Comparison of ENCODE assay signal across 1 cellular context in the genomic region with DNA sequence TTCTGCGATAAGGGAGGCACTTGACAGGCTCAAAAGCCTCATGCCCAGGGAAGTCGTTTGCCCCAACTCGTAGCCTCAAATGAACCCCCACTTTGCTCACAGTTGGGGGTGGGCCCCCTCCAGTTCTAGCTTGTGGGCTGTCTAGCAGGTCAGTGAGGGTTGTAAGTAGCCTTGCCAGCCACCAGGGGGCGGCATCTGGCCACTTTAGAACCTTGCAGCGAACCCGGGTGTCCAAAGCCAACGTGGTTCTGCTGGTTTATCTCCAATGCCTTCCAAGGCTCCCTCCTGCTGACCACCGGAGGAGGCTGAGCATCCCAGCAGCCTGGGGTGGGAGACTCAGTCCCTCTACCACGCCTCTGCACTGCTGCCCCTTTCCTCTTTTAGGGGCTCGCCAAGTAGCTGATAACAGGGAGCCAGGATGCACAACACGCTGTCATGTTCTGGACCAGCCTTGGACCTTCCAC.
TF ChIP-seq lines count a peak whose summit lies in the region.

No MANE protein-coding gene starts in this region.

TF ChIP-seq in K562, 482 proteins besides CTCF, POLR2A, EP300 and RAD21 (continued from another document):
- no peak for TF ChIP-seq GABPB2 (CRISPR knock-in tag; conservative IDR thresholded peaks at IDR 0.05)
- no peak for TF ChIP-seq ZNF592 (IDR thresholded peaks at IDR 0.05)
- TF ChIP-seq JUNB (CRISPR knock-in tag; conservative IDR thresholded peaks at IDR 0.05): no peak
- no peak for TF ChIP-seq EGR1 (conservative IDR thresholded peaks at IDR 0.05)
- no peak for TF ChIP-seq TEAD2 (tag; IDR thresholded peaks at IDR 0.05)
- no peak for TF ChIP-seq SMAD2 (IDR thresholded peaks at IDR 0.05; ENCODE audit: low read depth, low read length)
- TF ChIP-seq ELK1 (CRISPR knock-in tag; IDR thresholded peaks at IDR 0.05): no peak
- TF ChIP-seq HEY1 (CRISPR knock-in tag; IDR thresholded peaks at IDR 0.05; ENCODE audit: borderline replicate concordance): no peak
- TF ChIP-seq MAZ (CRISPR knock-in tag; conservative IDR thresholded peaks at IDR 0.05 in 1 of 2, IDR thresholded peaks at IDR 0.05 in 1 of 2): peak in 1 of 2 experiments; percentile 77; a peak in 2 of 4 replicates
- no peak for TF ChIP-seq DIDO1 (tag; IDR thresholded peaks at IDR 0.05; ENCODE audit: low read depth)
- TF ChIP-seq MAFK (IDR thresholded peaks at IDR 0.05; ENCODE audit: low read length): no peak
- TF ChIP-seq MTA2 (IDR thresholded peaks at IDR 0.05; ENCODE audit: low read depth): no peak
- peak in 1 of 3 experiments; percentile 30 for TF ChIP-seq YY1 (IDR thresholded peaks at IDR 0.05; ENCODE audit: borderline replicate concordance in 1 of 3, control insufficient read depth in 1 of 3, extremely low read depth in 1 of 3, insufficient read depth in 3 of 3, insufficient read length in 1 of 3, insufficient replicate concordance in 2 of 3, low read depth in 1 of 3, low read length in 2 of 3)
- TF ChIP-seq, protein P1, sequence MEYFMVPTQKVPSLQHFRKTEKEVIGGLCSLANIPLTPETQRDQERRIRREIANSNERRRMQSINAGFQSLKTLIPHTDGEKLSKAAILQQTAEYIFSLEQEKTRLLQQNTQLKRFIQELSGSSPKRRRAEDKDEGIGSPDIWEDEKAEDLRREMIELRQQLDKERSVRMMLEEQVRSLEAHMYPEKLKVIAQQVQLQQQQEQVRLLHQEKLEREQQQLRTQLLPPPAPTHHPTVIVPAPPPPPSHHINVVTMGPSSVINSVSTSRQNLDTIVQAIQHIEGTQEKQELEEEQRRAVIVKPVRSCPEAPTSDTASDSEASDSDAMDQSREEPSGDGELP (CRISPR knock-in tag; IDR thresholded peaks at IDR 0.05; ENCODE audit: borderline replicate concordance): peak; percentile 48; the same call in 1 of the 2 replicates
- no peak for TF ChIP-seq GATAD2A (IDR thresholded peaks at IDR 0.05)
- TF ChIP-seq, protein P2, sequence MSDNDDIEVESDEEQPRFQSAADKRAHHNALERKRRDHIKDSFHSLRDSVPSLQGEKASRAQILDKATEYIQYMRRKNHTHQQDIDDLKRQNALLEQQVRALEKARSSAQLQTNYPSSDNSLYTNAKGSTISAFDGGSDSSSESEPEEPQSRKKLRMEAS (CRISPR knock-in tag; IDR thresholded peaks at IDR 0.05): peak; percentile 25; the same call in 1 of the 2 replicates
- TF ChIP-seq ZC3H11A (IDR thresholded peaks at IDR 0.05; ENCODE audit: low read depth, low read length): no peak
- no peak for TF ChIP-seq AFF1 (IDR thresholded peaks at IDR 0.05; ENCODE audit: low read depth in 1 of 2, partially characterized antibody in 2 of 2)
- no peak for TF ChIP-seq NELFE (IDR thresholded peaks at IDR 0.05; ENCODE audit: insufficient read depth, insufficient read length)
- peak; percentile 39; the same call in 1 of the 2 replicates for TF ChIP-seq MTA3 (IDR thresholded peaks at IDR 0.05; ENCODE audit: borderline replicate concordance)
- no peak for TF ChIP-seq HMG20B (CRISPR knock-in tag; IDR thresholded peaks at IDR 0.05)
- no peak for TF ChIP-seq NR3C1 (CRISPR knock-in tag; IDR thresholded peaks at IDR 0.05)
- no peak for TF ChIP-seq GABPA (tag; conservative IDR thresholded peaks at IDR 0.05; ENCODE audit: low read depth)
- TF ChIP-seq, protein P3, sequence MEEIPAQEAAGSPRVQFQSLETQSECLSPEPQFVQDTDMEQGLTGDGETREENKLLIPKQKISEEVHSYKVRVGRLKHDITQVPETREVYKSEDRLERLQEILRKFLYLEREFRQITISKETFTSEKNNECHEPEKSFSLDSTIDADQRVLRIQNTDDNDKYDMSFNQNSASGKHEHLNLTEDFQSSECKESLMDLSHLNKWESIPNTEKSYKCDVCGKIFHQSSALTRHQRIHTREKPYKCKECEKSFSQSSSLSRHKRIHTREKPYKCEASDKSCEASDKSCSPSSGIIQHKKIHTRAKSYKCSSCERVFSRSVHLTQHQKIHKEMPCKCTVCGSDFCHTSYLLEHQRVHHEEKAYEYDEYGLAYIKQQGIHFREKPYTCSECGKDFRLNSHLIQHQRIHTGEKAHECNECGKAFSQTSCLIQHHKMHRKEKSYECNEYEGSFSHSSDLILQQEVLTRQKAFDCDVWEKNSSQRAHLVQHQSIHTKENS (CRISPR knock-in tag; IDR thresholded peaks at IDR 0.05): no peak
- peak in 1 of 2 experiments; percentile 42; a peak in 1 of 4 replicates for TF ChIP-seq SRF (CRISPR knock-in tag; IDR thresholded peaks at IDR 0.05)
- TF ChIP-seq KAT8 (IDR thresholded peaks at IDR 0.05; ENCODE audit: low read depth): no peak
- no peak for TF ChIP-seq HOMEZ (CRISPR knock-in tag; IDR thresholded peaks at IDR 0.05)
- TF ChIP-seq SIRT6 (IDR thresholded peaks at IDR 0.05; ENCODE audit: low read depth, low read length): no peak
- no peak for TF ChIP-seq CREB1 (IDR thresholded peaks at IDR 0.05)
- TF ChIP-seq CREB1 (CRISPR knock-in tag; IDR thresholded peaks at IDR 0.05): no peak
- TF ChIP-seq ESRRB (CRISPR knock-in tag; IDR thresholded peaks at IDR 0.05; ENCODE audit: borderline replicate concordance): no peak
- no peak for TF ChIP-seq ILK (tag; IDR thresholded peaks at IDR 0.05; ENCODE audit: borderline replicate concordance, low read depth)
- TF ChIP-seq KHSRP (IDR thresholded peaks at IDR 0.05): no peak
- TF ChIP-seq NBN (IDR thresholded peaks at IDR 0.05; ENCODE audit: low read depth): no peak
- peak; percentile 82; the same call in 1 of the 2 replicates for TF ChIP-seq XRCC5 (IDR thresholded peaks at IDR 0.05; ENCODE audit: low read depth, low read length)
- TF ChIP-seq SMAD3 (CRISPR knock-in tag; conservative IDR thresholded peaks at IDR 0.05): no peak
- TF ChIP-seq TAF9B (IDR thresholded peaks at IDR 0.05; ENCODE audit: partially characterized antibody): no peak
- TF ChIP-seq TCFL5 (CRISPR knock-in tag; conservative IDR thresholded peaks at IDR 0.05): no peak
- no peak for TF ChIP-seq NFE2 (IDR thresholded peaks at IDR 0.05; ENCODE audit: low read depth)
- no peak for TF ChIP-seq HNRNPH1 (optimal IDR thresholded peaks at IDR 0.05; ENCODE audit: low read depth, low read length)
TF ChIP-seq in K562: peak in this region for 29.
